8 cellular contexts compared by ENCODE assay signal in genomic region chr1:156124557-156125483, GRCh38. TPM values are rescaled to one million over a fixed set of nuclear protein-coding genes. Genes with fewer than 3 reads are reported as not detected.
A peak's percentile ranks its signal among the peaks of the same experiment; 100 is the strongest.
DNase-seq lines count a peak whose midpoint lies in the region; ATAC-seq, FAIRE-seq and TF ChIP-seq lines count a peak whose summit lies in the region.

No MANE protein-coding gene starts in this region.

- DNase-seq in AG09309 (ENCODE audit: low read depth) (no peak), kidney (peak; percentile 83), suprapubic skin (ENCODE audit: low spot score in 2 of 2) (peak in 1 of 2 donors; percentile 88), hippocampal formation (lab: John Stamatoyannopoulos, UW) (no peak)

- H3K27ac Mint-ChIP-seq in activated naive CD4-positive, alpha-beta T cell treated with anti-CD3 and anti-CD28 coated beads, Interleukin-2, amount 50 U/mL, for 24 hours: no peak overlapping the region

- H3K27me3 ChIP-seq in HUES64 (ENCODE audit: insufficient read depth, low read length) (no peaks in the 10 kb centered on the region), suprapubic skin (no peaks in the 10 kb centered on the region)

- no peaks in the 10 kb centered on the region for H3K9me3 ChIP-seq in HUES64 (ENCODE audit: insufficient read depth, low read depth, low read length)
- H3K9me3 ChIP-seq in kidney (ENCODE audit: control insufficient read depth in 1 of 2, low read length in 2 of 2): no peaks in the 10 kb centered on the region
- H3K9me3 ChIP-seq in suprapubic skin: no peaks in the 10 kb centered on the region

- H3K9ac ChIP-seq in HUES64 (ENCODE audit: low read depth, low read length) (no peak overlapping the region; the same call in 1 of the 2 replicates), kidney (ENCODE audit: low read length in 2 of 2) (peak overlapping the region; percentile 10 to 71)

- intact Hi-C loops in kidney (cut with DNase I): no loop called here

- H3K27me3 Mint-ChIP-seq in activated naive CD4-positive, alpha-beta T cell treated with anti-CD3 and anti-CD28 coated beads, Interleukin-2, amount 50 U/mL, for 24 hours: no peaks in the 10 kb centered on the region

- WGBS in HUES64: 88% methylated on average over 17 of the region's 17 CpGs
- 13% methylated on average over 14 of the region's 17 CpGs for WGBS in suprapubic skin

- TF ChIP-seq CTCF in AG09309 (IDR thresholded peaks at IDR 0.05; ENCODE audit: control insufficient read depth, insufficient read depth, low read depth, low read length, missing control alignments) (no peak), kidney (IDR thresholded peaks at IDR 0.05; ENCODE audit: borderline replicate concordance, extremely low read depth, insufficient read depth) (no peak), suprapubic skin (IDR thresholded peaks at IDR 0.05) (no peak)

- peak overlapping the region; percentile 45 for H3K4me3 Mint-ChIP-seq in activated naive CD4-positive, alpha-beta T cell treated with anti-CD3 and anti-CD28 coated beads, Interleukin-2, amount 50 U/mL, for 24 hours

- H3K27ac ChIP-seq in HUES64 (ENCODE audit: low read depth, low read length): peak overlapping the region; percentile 19; the same call in 1 of the 2 replicates
- H3K27ac ChIP-seq in kidney (ENCODE audit: low read depth in 2 of 2, low read length in 2 of 2): peak overlapping the region; percentile 86 to 95
- peak overlapping the region; percentile 100 for H3K27ac ChIP-seq in suprapubic skin

- peak overlapping the region; percentile 8 for H3K4me3 ChIP-seq in AG09309 (ENCODE audit: control insufficient read depth, low read depth, low read length)
- H3K4me3 ChIP-seq in HUES64 (ENCODE audit: low read length): no peak overlapping the region
- peak overlapping the region in 1 of 2 donors; percentile 30 for H3K4me3 ChIP-seq in kidney (ENCODE audit: low read length in 2 of 2)
- H3K4me3 ChIP-seq in suprapubic skin: peak overlapping the region; percentile 100

- no peak for FAIRE-seq in kidney (lab: Jason Lieb, UNC)

- TF ChIP-seq EP300 in suprapubic skin (IDR thresholded peaks at IDR 0.05): no peak

- no peaks in the 10 kb centered on the region for H3K36me3 Mint-ChIP-seq in activated naive CD4-positive, alpha-beta T cell treated with anti-CD3 and anti-CD28 coated beads, Interleukin-2, amount 50 U/mL, for 24 hours

- peak in 1 of 2 donors; percentile 46 for TF ChIP-seq POLR2A in suprapubic skin (IDR thresholded peaks at IDR 0.05)

- ATAC-seq in GM18511 (IDR thresholded peaks at IDR 0.05; ENCODE audit: unreplicated experiment) (no peak), GM18517 (IDR thresholded peaks at IDR 0.05; ENCODE audit: unreplicated experiment) (no peak)

- peaks cover 68% of the 10 kb centered on the region for H3K4me1 Mint-ChIP-seq in activated naive CD4-positive, alpha-beta T cell treated with anti-CD3 and anti-CD28 coated beads, Interleukin-2, amount 50 U/mL, for 24 hours

- no peaks in the 10 kb centered on the region for H3K9me3 Mint-ChIP-seq in activated naive CD4-positive, alpha-beta T cell treated with anti-CD3 and anti-CD28 coated beads, Interleukin-2, amount 50 U/mL, for 24 hours

- H3K4me1 ChIP-seq in HUES64 (ENCODE audit: insufficient read depth, low read length) (peaks cover 69% of the 10 kb centered on the region), kidney (ENCODE audit: control insufficient read depth in 1 of 2, insufficient read depth in 1 of 2, low read depth in 1 of 2, low read length in 2 of 2) (peaks cover 74 to 75% of the 10 kb centered on the region in 2 donors), suprapubic skin (peaks cover 98% of the 10 kb centered on the region)

- H3K36me3 ChIP-seq in HUES64 (ENCODE audit: insufficient read depth, low read length): no peaks in the 10 kb centered on the region
- no peaks in the 10 kb centered on the region for H3K36me3 ChIP-seq in kidney (ENCODE audit: control insufficient read depth in 1 of 2, insufficient read depth in 2 of 2, low read length in 2 of 2)
- no peaks in the 10 kb centered on the region for H3K36me3 ChIP-seq in suprapubic skin

RNA-seq across cellular contexts. Expression of gene LMNA, which starts 10.3 kb away (rescaled TPM):
- 30.5 TPM for polyA plus RNA-seq in HUES64 (2013, experiment 1 of 2)
- polyA plus RNA-seq in HUES64 (2013, experiment 2 of 2): 31.3 TPM
- total RNA-seq in kidney (384 TPM), suprapubic skin (100 to 1,000 TPM; 574 to 977 (median 714) TPM)
- 145 TPM for polyA plus RNA-seq in kidney (ENCODE audit: insufficient read depth, low read depth, low replicate concordance)

RNA-seq across cellular contexts. Expression of gene SEMA4A, which starts 28.6 kb away (rescaled TPM):
- 5.7 TPM for polyA plus RNA-seq in HUES64 (2013, experiment 1 of 2)
- 4.9 TPM for polyA plus RNA-seq in HUES64 (2013, experiment 2 of 2)
- total RNA-seq in kidney (45.9 TPM), suprapubic skin (10 to 100 TPM; 43.8 to 61.2 (median 50.2) TPM)
- polyA plus RNA-seq in kidney (ENCODE audit: insufficient read depth, low read depth, low replicate concordance): 16.4 TPM

RNA-seq across cellular contexts. Expression of gene MEX3A, which starts 42.6 kb away (rescaled TPM):
- polyA plus RNA-seq in HUES64 (2013, experiment 1 of 2): 41.6 TPM
- 47.7 TPM for polyA plus RNA-seq in HUES64 (2013, experiment 2 of 2)
- 1.7 TPM for total RNA-seq in kidney
- polyA plus RNA-seq in kidney (ENCODE audit: insufficient read depth, low read depth, low replicate concordance): 1.0 TPM
- total RNA-seq in suprapubic skin: 1 to 10 TPM in 2 of 4 donors, under 1 TPM in 2; 0.42 to 2.7 (median 1.0) TPM

Comparison
In these comparisons a context has a peak if more than half of its experiments do, and no peak if none do; other contexts are left out.
1. H3K27ac ChIP-seq: peak in every context shown above with its lines; median percentile 100 in suprapubic skin; 90 in kidney; 19 in HUES64.